10 cellular contexts compared by ENCODE assay signal in genomic region chr6:21665101-21665435, GRCh38.
A peak's percentile ranks its signal among the peaks of the same experiment; 100 is the strongest.
DNase-seq lines count a peak whose midpoint lies in the region; ATAC-seq and TF ChIP-seq lines count a peak whose summit lies in the region.
"Had no signal": no experiment of that assay in that cellular context is flagged by ENCODE, and none has a peak within 500 bp of the region (broad histone marks: within the 10 kb centered on the region; RNA-seq: fewer than 3 reads in every experiment).

No MANE protein-coding gene starts in this region.

- H3K36me3 ChIP-seq in ectodermal cell (ENCODE audit: control insufficient read depth, insufficient read depth, low read length), result no peaks in the 10 kb centered on the region
- H3K36me3 ChIP-seq in upper lobe of right lung, result no peaks in the 10 kb centered on the region

- H3K4me3 Mint-ChIP-seq in activated T-cell treated with anti-CD3 and anti-CD28 coated beads, Interleukin-2, amount 50 U/mL, for 24 hours, result peak overlapping the region; percentile 42
- peak overlapping the region; percentile 85 for H3K4me3 Mint-ChIP-seq in mesothelial cell of epicardium

- H3K27me3 ChIP-seq in ectodermal cell (ENCODE audit: control insufficient read depth, insufficient read depth, low read length, poor library complexity, severe bottlenecking), result peaks cover 33% of the 10 kb centered on the region
- H3K27me3 ChIP-seq in upper lobe of right lung, result peaks cover 34% of the 10 kb centered on the region

- no peaks in the 10 kb centered on the region for H3K9me3 ChIP-seq in ectodermal cell (ENCODE audit: control insufficient read depth, low read length)
- no peaks in the 10 kb centered on the region for H3K9me3 ChIP-seq in upper lobe of right lung

- H3K27ac Mint-ChIP-seq in activated T-cell treated with anti-CD3 and anti-CD28 coated beads, Interleukin-2, amount 50 U/mL, for 24 hours, result no peak overlapping the region
- peak overlapping the region; percentile 96 for H3K27ac Mint-ChIP-seq in mesothelial cell of epicardium
- H3K27ac Mint-ChIP-seq: activated naive CD4-positive, alpha-beta T cell treated with anti-CD3 and anti-CD28 coated beads, Interleukin-2, amount 50 U/mL, for 24 hours had no signal

- H3K27ac ChIP-seq in ectodermal cell (ENCODE audit: insufficient read depth, low read depth, low read length, poor library complexity, severe bottlenecking) (no peak overlapping the region), upper lobe of right lung (no peak overlapping the region)
- H3K27ac ChIP-seq: C4-2B had no signal

- H3K27me3 Mint-ChIP-seq in activated T-cell treated with anti-CD3 and anti-CD28 coated beads, Interleukin-2, amount 50 U/mL, for 24 hours, result peaks cover 83% of the 10 kb centered on the region
- no peaks in the 10 kb centered on the region for H3K27me3 Mint-ChIP-seq in mesothelial cell of epicardium (ENCODE audit: low read depth)

- intact Hi-C loops in upper lobe of right lung (cut with DNase I), result no loop called here

- WGBS in ectodermal cell, 2 experiments, result 1% methylated on average over 7 to 11 of the region's 11 CpGs

- TF ChIP-seq CTCF in mesothelial cell of epicardium (IDR thresholded peaks at IDR 0.05; ENCODE audit: unreplicated experiment), result no peak
- no peak for TF ChIP-seq CTCF in upper lobe of right lung (IDR thresholded peaks at IDR 0.05)

- H3K4me3 ChIP-seq in ectodermal cell (ENCODE audit: insufficient read depth, low read depth, low read length), result peak overlapping the region; percentile 60
- peak overlapping the region; percentile 56 for H3K4me3 ChIP-seq in upper lobe of right lung

- H3K4me1 Mint-ChIP-seq in activated T-cell treated with anti-CD3 and anti-CD28 coated beads, Interleukin-2, amount 50 U/mL, for 24 hours (ENCODE audit: low read depth), result peaks cover 32% of the 10 kb centered on the region
- peaks cover 39% of the 10 kb centered on the region for H3K4me1 Mint-ChIP-seq in mesothelial cell of epicardium

- H3K9me3 Mint-ChIP-seq in activated T-cell treated with anti-CD3 and anti-CD28 coated beads, Interleukin-2, amount 50 U/mL, for 24 hours, result no peaks in the 10 kb centered on the region
- H3K9me3 Mint-ChIP-seq in mesothelial cell of epicardium, result no peaks in the 10 kb centered on the region

- H3K4me1 ChIP-seq in ectodermal cell (ENCODE audit: control insufficient read depth, insufficient read depth, low read length) (peaks cover 3% of the 10 kb centered on the region), upper lobe of right lung (peaks cover 28% of the 10 kb centered on the region)

- no peak for DNase-seq in activated T-cell treated with anti-CD3 and anti-CD28 coated beads, Interleukin-2, amount 50 U/mL, for 24 hours
- DNase-seq in activated T-cell treated with anti-CD3 and anti-CD28 coated beads, Interleukin-2, amount 50 U/mL, for 1 hour, result no peak
- DNase-seq in mesothelial cell of epicardium (ENCODE audit: low spot score in 2 of 2, unreplicated experiment in 2 of 2), result no peak
- DNase-seq in upper lobe of right lung, result no peak
- DNase-seq in stimulated activated naive CD4-positive, alpha-beta T cell treated with Interleukin-2 at 50 U/mL for 16 hours (lab: John Stamatoyannopoulos, UW), result no peak

- no peaks in the 10 kb centered on the region for H3K36me3 Mint-ChIP-seq in activated T-cell treated with anti-CD3 and anti-CD28 coated beads, Interleukin-2, amount 50 U/mL, for 24 hours (ENCODE audit: low read depth)
- H3K36me3 Mint-ChIP-seq in mesothelial cell of epicardium, result no peaks in the 10 kb centered on the region
- H3K36me3 Mint-ChIP-seq: activated naive CD4-positive, alpha-beta T cell treated with anti-CD3 and anti-CD28 coated beads, Interleukin-2, amount 50 U/mL, for 24 hours had no signal

- ATAC-seq in upper lobe of right lung (no peak), HG03039 (IDR thresholded peaks at IDR 0.05; ENCODE audit: unreplicated experiment) (no peak), HG03432 (IDR thresholded peaks at IDR 0.05; ENCODE audit: unreplicated experiment) (no peak)
